1 cellular context compared by ENCODE assay signal in genomic region chr1:159646687-159647086, GRCh38.
TF ChIP-seq lines count a peak whose summit lies in the region.

No MANE protein-coding gene starts in this region.

TF ChIP-seq in HepG2, 621 proteins besides CTCF, POLR2A, EP300 and RAD21 (continued from another document):
- TF ChIP-seq PRDM15 (CRISPR knock-in tag; IDR thresholded peaks at IDR 0.05) (no peak), MED8 (CRISPR knock-in tag; IDR thresholded peaks at IDR 0.05; ENCODE audit: insufficient replicate concordance) (no peak), HOXA7 (CRISPR knock-in tag; IDR thresholded peaks at IDR 0.05) (no peak)
TF ChIP-seq in HepG2: peak in this region for 0.
